In the genomic region with DNA sequence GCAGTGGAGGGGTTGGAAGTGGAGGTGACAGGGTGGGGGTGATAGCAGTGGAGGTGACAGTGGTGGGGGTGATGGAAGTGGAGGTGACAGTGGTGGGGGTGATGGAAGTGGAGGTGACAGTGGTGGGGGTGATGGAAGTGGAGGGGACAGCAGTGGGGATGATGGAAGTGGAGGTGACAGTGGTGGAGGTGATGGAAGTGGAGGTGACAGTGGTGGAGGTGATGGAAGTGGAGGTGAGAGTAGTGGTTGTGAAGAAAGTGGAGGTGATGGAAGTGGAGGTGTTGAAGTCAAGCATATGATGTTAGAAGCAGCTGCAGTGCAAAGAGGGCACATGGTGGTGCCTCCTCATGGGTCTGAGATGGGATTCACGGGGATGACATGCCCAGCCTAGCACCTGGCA, we compare ENCODE assay signal across 26 cellular contexts.
"Had no signal": no experiment of that assay in that cellular context is flagged by ENCODE, and none has a peak within 500 bp of the region (broad histone marks: within the 10 kb centered on the region; RNA-seq: fewer than 3 reads in every experiment).

No MANE protein-coding gene starts in this region.

- DNase-seq: naive thymus-derived CD4-positive, alpha-beta T cell; natural killer cell; occipital lobe; ovary; psoas muscle; right cardiac atrium; sigmoid colon; stimulated activated CD4-positive, alpha-beta T cell treated with anti-CD3 and anti-CD28 coated beads, Interleukin-15, amount 100 ng/mL, for 24 hours; stimulated activated CD4-positive, alpha-beta T cell treated with anti-CD3 and anti-CD28 coated beads, Interleukin-2, amount 100 ng/mL, for 24 hours; stimulated activated CD4-positive, alpha-beta T cell treated with anti-CD3 and anti-CD28 coated beads, Interleukin-2, amount 100 ng/mL, for 48 hours; stimulated activated CD4-positive, alpha-beta T cell treated with anti-CD3 and anti-CD28 coated beads, Interleukin-4, amount 100 ng/mL, for 24 hours; stimulated activated naive B cell treated with anti-CD40 and anti-IgM and Interleukin-4, amounts not matched to agents 10 μg/mL and 1 μg/mL and 100 μg/mL, for 72 hours; stimulated activated naive CD4-positive, alpha-beta T cell treated with Interleukin-2 at 50 U/mL for 16 hours; stomach; thyroid gland; trophoblast cell; upper lobe of left lung had no signal

- H3K27me3 ChIP-seq: ovary, right lobe of liver, thyroid gland, upper lobe of left lung, vagina had no signal

- H3K4me3 ChIP-seq: ovary, psoas muscle, right lobe of liver, sigmoid colon, stomach, thoracic aorta, thyroid gland, tibial nerve, upper lobe of left lung, vagina had no signal

- H3K9ac ChIP-seq: parathyroid adenoma had no signal

- H3K27ac Mint-ChIP-seq: natural killer cell; nephron; progenitor cell of endocrine pancreas; stimulated activated effector memory CD8-positive, alpha-beta T cell treated with anti-CD3 and anti-CD28 coated beads, Interleukin-12 subunit alpha, Interleukin-12 subunit beta, amount 100 ng/mL, for 72 hours; stimulated activated naive B cell treated with anti-CD40 and anti-IgM and Interleukin-4, amounts not matched to agents 10 μg/mL and 1 μg/mL and 100 μg/mL, for 72 hours; stimulated activated naive CD8-positive, alpha-beta T cell treated with anti-CD3 and anti-CD28 coated beads, Interleukin-15, Interleukin-2, amounts not matched to agents 100 ng/mL and 50 ng/mL, for 24 hours had no signal

- H3K4me3 Mint-ChIP-seq: natural killer cell; nephron; stimulated activated effector memory CD8-positive, alpha-beta T cell treated with anti-CD3 and anti-CD28 coated beads, Interleukin-12 subunit alpha, Interleukin-12 subunit beta, amount 100 ng/mL, for 72 hours; stimulated activated naive B cell treated with anti-CD40 and anti-IgM and Interleukin-4, amounts not matched to agents 10 μg/mL and 1 μg/mL and 100 μg/mL, for 72 hours; stimulated activated naive CD8-positive, alpha-beta T cell treated with anti-CD3 and anti-CD28 coated beads, Interleukin-15, Interleukin-2, amounts not matched to agents 100 ng/mL and 50 ng/mL, for 24 hours had no signal

- ATAC-seq: naive thymus-derived CD4-positive, alpha-beta T cell; natural killer cell; psoas muscle; right cardiac atrium; right lobe of liver; stimulated activated effector memory CD8-positive, alpha-beta T cell treated with anti-CD3 and anti-CD28 coated beads, Interleukin-12 subunit alpha, Interleukin-12 subunit beta, amount 100 ng/mL, for 72 hours; stimulated activated naive B cell treated with anti-CD40 and anti-IgM and Interleukin-4, amounts not matched to agents 10 μg/mL and 1 μg/mL and 100 μg/mL, for 72 hours had no signal

- H3K9me3 Mint-ChIP-seq: natural killer cell; nephron; stimulated activated effector memory CD8-positive, alpha-beta T cell treated with anti-CD3 and anti-CD28 coated beads, Interleukin-12 subunit alpha, Interleukin-12 subunit beta, amount 100 ng/mL, for 72 hours; stimulated activated naive B cell treated with anti-CD40 and anti-IgM and Interleukin-4, amounts not matched to agents 10 μg/mL and 1 μg/mL and 100 μg/mL, for 72 hours; stimulated activated naive CD8-positive, alpha-beta T cell treated with anti-CD3 and anti-CD28 coated beads, Interleukin-15, Interleukin-2, amounts not matched to agents 100 ng/mL and 50 ng/mL, for 24 hours had no signal

- H3K36me3 Mint-ChIP-seq: naive thymus-derived CD4-positive, alpha-beta T cell; natural killer cell; stimulated activated effector memory CD8-positive, alpha-beta T cell treated with anti-CD3 and anti-CD28 coated beads, Interleukin-12 subunit alpha, Interleukin-12 subunit beta, amount 100 ng/mL, for 72 hours; stimulated activated naive B cell treated with anti-CD40 and anti-IgM and Interleukin-4, amounts not matched to agents 10 μg/mL and 1 μg/mL and 100 μg/mL, for 72 hours had no signal

- H3K4me1 ChIP-seq: parathyroid adenoma, psoas muscle, right lobe of liver, sigmoid colon, stomach, tibial nerve, upper lobe of left lung, vagina had no signal

- H3K27ac ChIP-seq: ovary, parathyroid adenoma, psoas muscle, right lobe of liver, sigmoid colon, stomach, thoracic aorta, thyroid gland, tibial nerve, upper lobe of left lung, vagina had no signal

- H3K9me3 ChIP-seq: ovary, psoas muscle, right lobe of liver, sigmoid colon, stomach, thoracic aorta, thyroid gland, tibial nerve, upper lobe of left lung, vagina had no signal

- H3K36me3 ChIP-seq: ovary, right lobe of liver, sigmoid colon, stomach, thoracic aorta, thyroid gland, tibial nerve, upper lobe of left lung, vagina had no signal

- H3K27me3 Mint-ChIP-seq: stimulated activated naive CD8-positive, alpha-beta T cell treated with anti-CD3 and anti-CD28 coated beads, Interleukin-15, Interleukin-2, amounts not matched to agents 100 ng/mL and 50 ng/mL, for 24 hours had no signal

- H3K4me1 Mint-ChIP-seq: natural killer cell; stimulated activated effector memory CD8-positive, alpha-beta T cell treated with anti-CD3 and anti-CD28 coated beads, Interleukin-12 subunit alpha, Interleukin-12 subunit beta, amount 100 ng/mL, for 72 hours had no signal

- H2AFZ ChIP-seq: parathyroid adenoma had no signal
